19 cellular contexts compared by ENCODE assay signal in genomic region chr6:12538881-12539357, GRCh38.
DNase-seq lines count a peak whose midpoint lies in the region; ATAC-seq, FAIRE-seq and TF ChIP-seq lines count a peak whose summit lies in the region.
"Had no signal": no experiment of that assay in that cellular context is flagged by ENCODE, and none has a peak within 500 bp of the region (broad histone marks: within the 10 kb centered on the region; RNA-seq: fewer than 3 reads in every experiment).

No MANE protein-coding gene starts in this region.

- H3K4me1 Mint-ChIP-seq in H9, result no peaks in the 10 kb centered on the region
- no peaks in the 10 kb centered on the region for H3K4me1 Mint-ChIP-seq in activated T-cell treated with anti-CD3 and anti-CD28 coated beads, Interleukin-2, amount 50 U/mL, for 24 hours (ENCODE audit: low read depth)
- H3K4me1 Mint-ChIP-seq: neural progenitor cell had no signal

- H3K56ac ChIP-seq in H9 (ENCODE audit: insufficient read length, low read depth, low read length), result no peak overlapping the region

- H2BK12ac ChIP-seq in H9 (ENCODE audit: insufficient read length, low read depth, low read length), result no peak overlapping the region

- H2BK120ac ChIP-seq in H9 (ENCODE audit: low read depth, low read length, poor library complexity, severe bottlenecking), result no peak overlapping the region

- no peak overlapping the region for H3T11ph ChIP-seq in H9 (ENCODE audit: low read length)

- no peak overlapping the region for H3K4me3 Mint-ChIP-seq in H9
- no peak overlapping the region for H3K4me3 Mint-ChIP-seq in activated T-cell treated with anti-CD3 and anti-CD28 coated beads, Interleukin-2, amount 50 U/mL, for 24 hours
- H3K4me3 Mint-ChIP-seq: neural progenitor cell; T-helper 1 cell treated with Interleukin-12 subunit alpha and Interleukin-12 subunit beta and Interleukin-4 antibody, amounts not matched to agents 30 μg/mL and 1 μg/mL, for 36 hours had no signal

- no peak overlapping the region for H3K4me2 ChIP-seq in H9 (ENCODE audit: insufficient read depth, insufficient read length, low read length)
- H3K4me2 ChIP-seq: neural progenitor cell, PC-9 had no signal

- H2BK15ac ChIP-seq in H9 (ENCODE audit: low read depth, low read length), result no peak overlapping the region

- H4K8ac ChIP-seq in H9 (replicated peaks; ENCODE audit: insufficient read length, low read depth, low read length), result no peak overlapping the region

- no peak overlapping the region for H3K18ac ChIP-seq in H9 (ENCODE audit: insufficient read length, low read depth, low read length)

- H3K23ac ChIP-seq in H9 (ENCODE audit: insufficient read length, low read depth, low read length), result no peak overlapping the region

- H3K9ac ChIP-seq in H9 (ENCODE audit: extremely low read depth, insufficient read length, low read length) (no peak overlapping the region), kidney (ENCODE audit: low read length in 2 of 2) (no peak overlapping the region)
- H3K9ac ChIP-seq: neural progenitor cell had no signal

- FAIRE-seq in bronchial epithelial cell (lab: Jason Lieb, UNC) (peak; percentile 28), kidney (lab: Jason Lieb, UNC) (no peak)

- H3K36me3 ChIP-seq in bronchial epithelial cell (ENCODE audit: control insufficient read depth, insufficient read depth, low read length), result no peaks in the 10 kb centered on the region
- H3K36me3 ChIP-seq in kidney (ENCODE audit: control insufficient read depth in 1 of 2, insufficient read depth in 2 of 2, low read length in 2 of 2), result no peaks in the 10 kb centered on the region
- H3K36me3 ChIP-seq: neural progenitor cell had no signal

- H3K36me3 Mint-ChIP-seq in H9 (ENCODE audit: insufficient read depth in 1 of 3, low read depth in 3 of 3), result no peaks in the 10 kb centered on the region; a peak in 1 of 7 replicates
- H3K36me3 Mint-ChIP-seq in activated T-cell treated with anti-CD3 and anti-CD28 coated beads, Interleukin-2, amount 50 U/mL, for 24 hours (ENCODE audit: low read depth), result no peaks in the 10 kb centered on the region
- H3K36me3 Mint-ChIP-seq: neural progenitor cell had no signal

- peaks cover 2 to 4% of the 10 kb centered on the region in 2 experiments; a peak in 4 of 5 replicates for H3K9me3 Mint-ChIP-seq in H9
- peaks cover 4% of the 10 kb centered on the region for H3K9me3 Mint-ChIP-seq in activated T-cell treated with anti-CD3 and anti-CD28 coated beads, Interleukin-2, amount 50 U/mL, for 24 hours

- H3K9me3 ChIP-seq in H9 (ENCODE audit: control insufficient read depth, low read depth, low read length) (no peaks in the 10 kb centered on the region), kidney (ENCODE audit: control insufficient read depth in 1 of 2, low read length in 2 of 2) (no peaks in the 10 kb centered on the region)

- no peaks in the 10 kb centered on the region for H3K23me2 ChIP-seq in H9 (ENCODE audit: insufficient read length, low read depth, low read length, poor library complexity, severe bottlenecking)

- no peaks in the 10 kb centered on the region for H3K4me1 ChIP-seq in H9 (ENCODE audit: insufficient read depth, low read length)
- peaks cover 0 to 19% of the 10 kb centered on the region in 2 donors for H3K4me1 ChIP-seq in kidney (ENCODE audit: control insufficient read depth in 1 of 2, insufficient read depth in 1 of 2, low read depth in 1 of 2, low read length in 2 of 2)
- H3K4me1 ChIP-seq: neural progenitor cell had no signal

- no peaks in the 10 kb centered on the region for H4K20me1 ChIP-seq in H9 (ENCODE audit: control insufficient read depth, insufficient read depth, insufficient read length)

- H4K91ac ChIP-seq in H9 (ENCODE audit: insufficient read length, low read depth, low read length), result no peak overlapping the region

- no peak overlapping the region for H3K27ac Mint-ChIP-seq in H9
- no peak overlapping the region for H3K27ac Mint-ChIP-seq in activated T-cell treated with anti-CD3 and anti-CD28 coated beads, Interleukin-2, amount 50 U/mL, for 24 hours
- H3K27ac Mint-ChIP-seq: neural progenitor cell; T-helper 1 cell treated with Interleukin-12 subunit alpha and Interleukin-12 subunit beta and Interleukin-4 antibody, amounts not matched to agents 30 μg/mL and 1 μg/mL, for 36 hours had no signal

- peaks cover 2% of the 10 kb centered on the region; the same call in 1 of the 2 replicates for H3K27me3 Mint-ChIP-seq in H9 (ENCODE audit: low read depth)
- peaks cover 13% of the 10 kb centered on the region for H3K27me3 Mint-ChIP-seq in activated T-cell treated with anti-CD3 and anti-CD28 coated beads, Interleukin-2, amount 50 U/mL, for 24 hours

- H3K79me2 ChIP-seq in H9 (ENCODE audit: insufficient read depth, low read length), result no peaks in the 10 kb centered on the region

- ATAC-seq in HG03097 (IDR thresholded peaks at IDR 0.05; ENCODE audit: low FRiP score, unreplicated experiment) (no peak), GM18868 (IDR thresholded peaks at IDR 0.05; ENCODE audit: unreplicated experiment) (no peak)

- DNase-seq in H9 (no peak), bronchial epithelial cell (ENCODE audit: low read depth) (no peak), kidney (peak; percentile 91), renal cortical epithelial cell (ENCODE audit: low read depth) (peak; percentile 90), hippocampal formation (lab: John Stamatoyannopoulos, UW) (no peak)
- no peak for DNase-seq in activated T-cell treated with anti-CD3 and anti-CD28 coated beads, Interleukin-2, amount 50 U/mL, for 24 hours
- DNase-seq: activated CD4-positive, alpha-beta T cell treated with anti-CD3 and anti-CD28 coated beads for 4 hours; activated effector memory CD4-positive, alpha-beta T cell treated with anti-CD3 and anti-CD28 coated beads, Interleukin-2, amount 50 U/mL, for 16 hours; AML-193; cerebellar nuclear complex; DND-41; H7; islet precursor cell; NCI-H1092 had no signal

- TF ChIP-seq CTCF in H9 (conservative IDR thresholded peaks at IDR 0.05), result no peak
- no peak for TF ChIP-seq CTCF in bronchial epithelial cell (IDR thresholded peaks at IDR 0.05; ENCODE audit: insufficient read depth, low read length, severe bottlenecking)
- TF ChIP-seq CTCF in kidney (IDR thresholded peaks at IDR 0.05; ENCODE audit: borderline replicate concordance, extremely low read depth, insufficient read depth), result no peak

- no peak overlapping the region for H3K4ac ChIP-seq in H9 (ENCODE audit: low read depth, low read length)

- no peak overlapping the region for H2BK5ac ChIP-seq in H9 (ENCODE audit: insufficient read length, low read length)

- no peak overlapping the region for H3K4me3 ChIP-seq in bronchial epithelial cell (ENCODE audit: low read depth, low read length)
- peak overlapping the region in 1 of 2 donors; percentile 16 for H3K4me3 ChIP-seq in kidney (ENCODE audit: low read length in 2 of 2)
- H3K4me3 ChIP-seq: neural progenitor cell, PC-9 had no signal

- no peak overlapping the region for H2AFZ ChIP-seq in H9 (ENCODE audit: low read length)
- H2AFZ ChIP-seq: neural progenitor cell, PC-9 had no signal

- 0 out of 2 replicates have a peak overlapping the region, but pooled peaks have one; percentile 37 for H3K14ac ChIP-seq in H9 (ENCODE audit: insufficient read depth, low read length)

- no peak overlapping the region for H2AK5ac ChIP-seq in H9 (ENCODE audit: insufficient read length, low read length)

- H2BK20ac ChIP-seq in H9 (ENCODE audit: low read depth, low read length, poor library complexity, severe bottlenecking), result no peak overlapping the region

- H3K27me3 ChIP-seq in H9 (ENCODE audit: insufficient read depth, low read length) (no peaks in the 10 kb centered on the region), bronchial epithelial cell (ENCODE audit: control insufficient read depth, insufficient read depth, low read length) (peaks cover 2% of the 10 kb centered on the region)
- H3K27me3 ChIP-seq: neural progenitor cell had no signal

- no CpG with 5 or more reads among the region's 9 CpGs for WGBS in H9 (ENCODE audit: extremely low coverage, insufficient read length, low lambda C conversion rate)

- intact Hi-C loops in kidney (cut with DNase I), result no loop called here

- H3K79me1 ChIP-seq in H9 (ENCODE audit: insufficient read depth, low read depth, low read length, poor library complexity, severe bottlenecking), result no peaks in the 10 kb centered on the region

- no peak overlapping the region for H3K27ac ChIP-seq in H9 (ENCODE audit: insufficient read length, low read depth, low read length)
- H3K27ac ChIP-seq in kidney (ENCODE audit: low read depth in 2 of 2, low read length in 2 of 2), result peak overlapping the region; percentile 79 to 86
- H3K27ac ChIP-seq: neural progenitor cell, PC-9 had no signal

- no peak overlapping the region for H4K5ac ChIP-seq in H9 (ENCODE audit: insufficient read length, low read depth, low read length)

Comparison
In these comparisons a context has a peak if more than half of its experiments do, and no peak if none do; other contexts are left out.
1. DNase-seq: peak in kidney (single experiment) and renal cortical epithelial cell (single experiment); none in H9 (single experiment), bronchial epithelial cell (single experiment), activated T-cell treated with anti-CD3 and anti-CD28 coated beads, Interleukin-2, amount 50 U/mL, for 24 hours (single experiment) and hippocampal formation (0 of 2).